1 cellular context compared by ENCODE assay signal in the genomic region with DNA sequence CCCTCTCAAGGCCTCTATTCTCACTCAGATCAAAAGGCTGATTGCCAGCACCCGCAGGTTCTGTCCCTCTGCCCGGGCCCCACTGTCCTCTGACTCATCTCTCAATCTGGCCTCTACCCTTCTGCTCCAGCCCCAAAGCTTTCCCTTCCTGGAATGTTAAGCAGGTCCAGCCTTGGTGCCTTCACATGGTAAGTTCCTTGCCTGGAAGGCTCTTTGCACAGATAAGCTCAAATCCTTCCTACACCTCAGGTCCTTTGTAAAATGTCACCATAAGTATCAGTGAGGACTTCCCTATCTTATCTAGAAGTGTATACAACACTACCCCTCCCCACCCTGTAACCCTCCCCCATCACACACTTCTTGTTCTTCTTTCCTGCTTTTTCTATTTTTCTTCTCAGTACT.
A peak's percentile ranks its signal among the peaks of the same experiment; 100 is the strongest.
TF ChIP-seq lines count a peak whose summit lies in the region.

No MANE protein-coding gene starts in this region.

TF ChIP-seq in K562, 482 proteins besides CTCF, POLR2A, EP300 and RAD21 (continued from another document and continues in another):
- TF ChIP-seq, protein P1, sequence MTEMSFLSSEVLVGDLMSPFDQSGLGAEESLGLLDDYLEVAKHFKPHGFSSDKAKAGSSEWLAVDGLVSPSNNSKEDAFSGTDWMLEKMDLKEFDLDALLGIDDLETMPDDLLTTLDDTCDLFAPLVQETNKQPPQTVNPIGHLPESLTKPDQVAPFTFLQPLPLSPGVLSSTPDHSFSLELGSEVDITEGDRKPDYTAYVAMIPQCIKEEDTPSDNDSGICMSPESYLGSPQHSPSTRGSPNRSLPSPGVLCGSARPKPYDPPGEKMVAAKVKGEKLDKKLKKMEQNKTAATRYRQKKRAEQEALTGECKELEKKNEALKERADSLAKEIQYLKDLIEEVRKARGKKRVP (CRISPR knock-in tag; IDR thresholded peaks at IDR 0.05): no peak
- TF ChIP-seq TARDBP (IDR thresholded peaks at IDR 0.05) (peak; percentile 59; the same call in 1 of the 2 replicates), CBFA2T3 (IDR thresholded peaks at IDR 0.05) (peak; percentile 46; the same call in 1 of the 2 replicates), PTRF (tag; IDR thresholded peaks at IDR 0.05) (no peak), CBX8 (IDR thresholded peaks at IDR 0.05; ENCODE audit: borderline replicate concordance, extremely low read depth, low read depth, low read length, poor library complexity, severe bottlenecking) (no peak), FOXJ2 (tag; IDR thresholded peaks at IDR 0.05) (no peak), EWSR1 (IDR thresholded peaks at IDR 0.05; ENCODE audit: borderline replicate concordance, low read depth, partially characterized antibody) (no peak), ZNF551 (CRISPR knock-in tag; IDR thresholded peaks at IDR 0.05) (no peak), NFYB (IDR thresholded peaks at IDR 0.05; ENCODE audit: extremely low read depth, insufficient read length) (no peak), ZNF764 (CRISPR knock-in tag; IDR thresholded peaks at IDR 0.05; ENCODE audit: low read depth) (no peak), BRF1 (IDR thresholded peaks at IDR 0.05; ENCODE audit: borderline replicate concordance, extremely low read depth, insufficient read length) (no peak), SMARCE1 (IDR thresholded peaks at IDR 0.05) (peak; percentile 52; the same call in 1 of the 2 replicates), SUPT5H (IDR thresholded peaks at IDR 0.05) (no peak), ZNF561 (CRISPR knock-in tag; conservative IDR thresholded peaks at IDR 0.05) (no peak), ZNF785 (CRISPR knock-in tag; IDR thresholded peaks at IDR 0.05) (no peak), ZKSCAN3 (CRISPR knock-in tag; IDR thresholded peaks at IDR 0.05) (no peak), ZBTB1 (CRISPR knock-in tag; IDR thresholded peaks at IDR 0.05; ENCODE audit: borderline replicate concordance, low read depth) (no peak), JUN (IDR thresholded peaks at IDR 0.05; ENCODE audit: borderline replicate concordance, low read depth, low read length) (peak; percentile 57; the same call in 1 of the 2 replicates), JUN (CRISPR knock-in tag; IDR thresholded peaks at IDR 0.05; ENCODE audit: borderline replicate concordance) (no peak), NR2F6 (CRISPR knock-in tag; IDR thresholded peaks at IDR 0.05) (no peak), ZC3H4 (CRISPR knock-in tag; IDR thresholded peaks at IDR 0.05; ENCODE audit: borderline replicate concordance) (no peak), KLF1 (tag; IDR thresholded peaks at IDR 0.05) (no peak), ATF7 (IDR thresholded peaks at IDR 0.05) (0 out of 2 replicates have a peak, but pooled peaks have one; percentile 16), SNIP1 (IDR thresholded peaks at IDR 0.05; ENCODE audit: low read depth) (no peak), CHD1 (IDR thresholded peaks at IDR 0.05; ENCODE audit: low read length) (no peak), NRF1 (conservative IDR thresholded peaks at IDR 0.05 in 1 of 2, IDR thresholded peaks at IDR 0.05 in 1 of 2) (no peak), HNRNPL (IDR thresholded peaks at IDR 0.05; ENCODE audit: low read depth, low read length) (no peak), POLR3G (IDR thresholded peaks at IDR 0.05; ENCODE audit: extremely low read depth, insufficient read length, insufficient replicate concordance) (no peak)
- TF ChIP-seq, protein P2, sequence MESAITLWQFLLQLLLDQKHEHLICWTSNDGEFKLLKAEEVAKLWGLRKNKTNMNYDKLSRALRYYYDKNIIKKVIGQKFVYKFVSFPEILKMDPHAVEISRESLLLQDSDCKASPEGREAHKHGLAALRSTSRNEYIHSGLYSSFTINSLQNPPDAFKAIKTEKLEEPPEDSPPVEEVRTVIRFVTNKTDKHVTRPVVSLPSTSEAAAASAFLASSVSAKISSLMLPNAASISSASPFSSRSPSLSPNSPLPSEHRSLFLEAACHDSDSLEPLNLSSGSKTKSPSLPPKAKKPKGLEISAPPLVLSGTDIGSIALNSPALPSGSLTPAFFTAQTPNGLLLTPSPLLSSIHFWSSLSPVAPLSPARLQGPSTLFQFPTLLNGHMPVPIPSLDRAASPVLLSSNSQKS (CRISPR knock-in tag; IDR thresholded peaks at IDR 0.05): no peak
- TF ChIP-seq, protein P3, sequence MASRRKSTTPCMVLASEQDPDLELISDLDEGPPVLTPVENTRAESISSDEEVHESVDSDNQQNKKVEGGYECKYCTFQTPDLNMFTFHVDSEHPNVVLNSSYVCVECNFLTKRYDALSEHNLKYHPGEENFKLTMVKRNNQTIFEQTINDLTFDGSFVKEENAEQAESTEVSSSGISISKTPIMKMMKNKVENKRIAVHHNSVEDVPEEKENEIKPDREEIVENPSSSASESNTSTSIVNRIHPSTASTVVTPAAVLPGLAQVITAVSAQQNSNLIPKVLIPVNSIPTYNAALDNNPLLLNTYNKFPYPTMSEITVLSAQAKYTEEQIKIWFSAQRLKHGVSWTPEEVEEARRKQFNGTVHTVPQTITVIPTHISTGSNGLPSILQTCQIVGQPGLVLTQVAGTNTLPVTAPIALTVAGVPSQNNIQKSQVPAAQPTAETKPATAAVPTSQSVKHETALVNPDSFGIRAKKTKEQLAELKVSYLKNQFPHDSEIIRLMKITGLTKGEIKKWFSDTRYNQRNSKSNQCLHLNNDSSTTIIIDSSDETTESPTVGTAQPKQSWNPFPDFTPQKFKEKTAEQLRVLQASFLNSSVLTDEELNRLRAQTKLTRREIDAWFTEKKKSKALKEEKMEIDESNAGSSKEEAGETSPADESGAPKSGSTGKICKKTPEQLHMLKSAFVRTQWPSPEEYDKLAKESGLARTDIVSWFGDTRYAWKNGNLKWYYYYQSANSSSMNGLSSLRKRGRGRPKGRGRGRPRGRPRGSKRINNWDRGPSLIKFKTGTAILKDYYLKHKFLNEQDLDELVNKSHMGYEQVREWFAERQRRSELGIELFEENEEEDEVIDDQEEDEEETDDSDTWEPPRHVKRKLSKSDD (conservative IDR thresholded peaks at IDR 0.05; ENCODE audit: low read length): no peak
- TF ChIP-seq, protein P4, sequence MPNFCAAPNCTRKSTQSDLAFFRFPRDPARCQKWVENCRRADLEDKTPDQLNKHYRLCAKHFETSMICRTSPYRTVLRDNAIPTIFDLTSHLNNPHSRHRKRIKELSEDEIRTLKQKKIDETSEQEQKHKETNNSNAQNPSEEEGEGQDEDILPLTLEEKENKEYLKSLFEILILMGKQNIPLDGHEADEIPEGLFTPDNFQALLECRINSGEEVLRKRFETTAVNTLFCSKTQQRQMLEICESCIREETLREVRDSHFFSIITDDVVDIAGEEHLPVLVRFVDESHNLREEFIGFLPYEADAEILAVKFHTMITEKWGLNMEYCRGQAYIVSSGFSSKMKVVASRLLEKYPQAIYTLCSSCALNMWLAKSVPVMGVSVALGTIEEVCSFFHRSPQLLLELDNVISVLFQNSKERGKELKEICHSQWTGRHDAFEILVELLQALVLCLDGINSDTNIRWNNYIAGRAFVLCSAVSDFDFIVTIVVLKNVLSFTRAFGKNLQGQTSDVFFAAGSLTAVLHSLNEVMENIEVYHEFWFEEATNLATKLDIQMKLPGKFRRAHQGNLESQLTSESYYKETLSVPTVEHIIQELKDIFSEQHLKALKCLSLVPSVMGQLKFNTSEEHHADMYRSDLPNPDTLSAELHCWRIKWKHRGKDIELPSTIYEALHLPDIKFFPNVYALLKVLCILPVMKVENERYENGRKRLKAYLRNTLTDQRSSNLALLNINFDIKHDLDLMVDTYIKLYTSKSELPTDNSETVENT (CRISPR knock-in tag; IDR thresholded peaks at IDR 0.05): no peak
- TF ChIP-seq, protein P5, sequence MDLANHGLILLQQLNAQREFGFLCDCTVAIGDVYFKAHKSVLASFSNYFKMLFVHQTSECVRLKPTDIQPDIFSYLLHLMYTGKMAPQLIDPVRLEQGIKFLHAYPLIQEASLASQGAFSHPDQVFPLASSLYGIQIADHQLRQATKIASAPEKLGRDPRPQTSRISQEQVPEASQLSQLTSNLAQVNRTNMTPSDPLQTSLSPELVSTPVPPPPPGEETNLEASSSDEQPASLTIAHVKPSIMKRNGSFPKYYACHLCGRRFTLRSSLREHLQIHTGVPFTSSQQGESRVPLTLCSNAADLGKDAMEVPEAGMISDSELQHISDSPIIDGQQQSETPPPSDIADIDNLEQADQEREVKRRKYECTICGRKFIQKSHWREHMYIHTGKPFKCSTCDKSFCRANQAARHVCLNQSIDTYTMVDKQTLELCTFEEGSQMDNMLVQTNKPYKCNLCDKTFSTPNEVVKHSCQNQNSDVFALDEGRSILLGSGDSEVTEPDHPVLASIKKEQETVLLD (IDR thresholded peaks at IDR 0.05): no peak
- TF ChIP-seq, protein P6, sequence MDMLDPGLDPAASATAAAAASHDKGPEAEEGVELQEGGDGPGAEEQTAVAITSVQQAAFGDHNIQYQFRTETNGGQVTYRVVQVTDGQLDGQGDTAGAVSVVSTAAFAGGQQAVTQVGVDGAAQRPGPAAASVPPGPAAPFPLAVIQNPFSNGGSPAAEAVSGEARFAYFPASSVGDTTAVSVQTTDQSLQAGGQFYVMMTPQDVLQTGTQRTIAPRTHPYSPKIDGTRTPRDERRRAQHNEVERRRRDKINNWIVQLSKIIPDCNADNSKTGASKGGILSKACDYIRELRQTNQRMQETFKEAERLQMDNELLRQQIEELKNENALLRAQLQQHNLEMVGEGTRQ (CRISPR knock-in tag; IDR thresholded peaks at IDR 0.05): no peak
- TF ChIP-seq, protein P7, sequence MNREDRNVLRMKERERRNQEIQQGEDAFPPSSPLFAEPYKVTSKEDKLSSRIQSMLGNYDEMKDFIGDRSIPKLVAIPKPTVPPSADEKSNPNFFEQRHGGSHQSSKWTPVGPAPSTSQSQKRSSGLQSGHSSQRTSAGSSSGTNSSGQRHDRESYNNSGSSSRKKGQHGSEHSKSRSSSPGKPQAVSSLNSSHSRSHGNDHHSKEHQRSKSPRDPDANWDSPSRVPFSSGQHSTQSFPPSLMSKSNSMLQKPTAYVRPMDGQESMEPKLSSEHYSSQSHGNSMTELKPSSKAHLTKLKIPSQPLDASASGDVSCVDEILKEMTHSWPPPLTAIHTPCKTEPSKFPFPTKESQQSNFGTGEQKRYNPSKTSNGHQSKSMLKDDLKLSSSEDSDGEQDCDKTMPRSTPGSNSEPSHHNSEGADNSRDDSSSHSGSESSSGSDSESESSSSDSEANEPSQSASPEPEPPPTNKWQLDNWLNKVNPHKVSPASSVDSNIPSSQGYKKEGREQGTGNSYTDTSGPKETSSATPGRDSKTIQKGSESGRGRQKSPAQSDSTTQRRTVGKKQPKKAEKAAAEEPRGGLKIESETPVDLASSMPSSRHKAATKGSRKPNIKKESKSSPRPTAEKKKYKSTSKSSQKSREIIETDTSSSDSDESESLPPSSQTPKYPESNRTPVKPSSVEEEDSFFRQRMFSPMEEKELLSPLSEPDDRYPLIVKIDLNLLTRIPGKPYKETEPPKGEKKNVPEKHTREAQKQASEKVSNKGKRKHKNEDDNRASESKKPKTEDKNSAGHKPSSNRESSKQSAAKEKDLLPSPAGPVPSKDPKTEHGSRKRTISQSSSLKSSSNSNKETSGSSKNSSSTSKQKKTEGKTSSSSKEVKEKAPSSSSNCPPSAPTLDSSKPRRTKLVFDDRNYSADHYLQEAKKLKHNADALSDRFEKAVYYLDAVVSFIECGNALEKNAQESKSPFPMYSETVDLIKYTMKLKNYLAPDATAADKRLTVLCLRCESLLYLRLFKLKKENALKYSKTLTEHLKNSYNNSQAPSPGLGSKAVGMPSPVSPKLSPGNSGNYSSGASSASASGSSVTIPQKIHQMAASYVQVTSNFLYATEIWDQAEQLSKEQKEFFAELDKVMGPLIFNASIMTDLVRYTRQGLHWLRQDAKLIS (CRISPR knock-in tag; IDR thresholded peaks at IDR 0.05): no peak
- TF ChIP-seq, protein P8, sequence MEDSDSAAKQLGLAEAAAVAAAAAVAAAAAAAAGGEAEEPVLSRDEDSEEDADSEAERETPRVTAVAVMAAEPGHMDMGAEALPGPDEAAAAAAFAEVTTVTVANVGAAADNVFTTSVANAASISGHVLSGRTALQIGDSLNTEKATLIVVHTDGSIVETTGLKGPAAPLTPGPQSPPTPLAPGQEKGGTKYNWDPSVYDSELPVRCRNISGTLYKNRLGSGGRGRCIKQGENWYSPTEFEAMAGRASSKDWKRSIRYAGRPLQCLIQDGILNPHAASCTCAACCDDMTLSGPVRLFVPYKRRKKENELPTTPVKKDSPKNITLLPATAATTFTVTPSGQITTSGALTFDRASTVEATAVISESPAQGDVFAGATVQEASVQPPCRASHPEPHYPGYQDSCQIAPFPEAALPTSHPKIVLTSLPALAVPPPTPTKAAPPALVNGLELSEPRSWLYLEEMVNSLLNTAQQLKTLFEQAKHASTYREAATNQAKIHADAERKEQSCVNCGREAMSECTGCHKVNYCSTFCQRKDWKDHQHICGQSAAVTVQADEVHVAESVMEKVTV (CRISPR knock-in tag; IDR thresholded peaks at IDR 0.05): no peak
- TF ChIP-seq, protein P9, sequence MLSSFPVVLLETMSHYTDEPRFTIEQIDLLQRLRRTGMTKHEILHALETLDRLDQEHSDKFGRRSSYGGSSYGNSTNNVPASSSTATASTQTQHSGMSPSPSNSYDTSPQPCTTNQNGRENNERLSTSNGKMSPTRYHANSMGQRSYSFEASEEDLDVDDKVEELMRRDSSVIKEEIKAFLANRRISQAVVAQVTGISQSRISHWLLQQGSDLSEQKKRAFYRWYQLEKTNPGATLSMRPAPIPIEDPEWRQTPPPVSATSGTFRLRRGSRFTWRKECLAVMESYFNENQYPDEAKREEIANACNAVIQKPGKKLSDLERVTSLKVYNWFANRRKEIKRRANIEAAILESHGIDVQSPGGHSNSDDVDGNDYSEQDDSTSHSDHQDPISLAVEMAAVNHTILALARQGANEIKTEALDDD (IDR thresholded peaks at IDR 0.05): 0 out of 2 replicates have a peak, but pooled peaks have one; percentile 15
- TF ChIP-seq, protein P10, sequence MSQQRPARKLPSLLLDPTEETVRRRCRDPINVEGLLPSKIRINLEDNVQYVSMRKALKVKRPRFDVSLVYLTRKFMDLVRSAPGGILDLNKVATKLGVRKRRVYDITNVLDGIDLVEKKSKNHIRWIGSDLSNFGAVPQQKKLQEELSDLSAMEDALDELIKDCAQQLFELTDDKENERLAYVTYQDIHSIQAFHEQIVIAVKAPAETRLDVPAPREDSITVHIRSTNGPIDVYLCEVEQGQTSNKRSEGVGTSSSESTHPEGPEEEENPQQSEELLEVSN (IDR thresholded peaks at IDR 0.05; ENCODE audit: borderline replicate concordance in 1 of 2, extremely low read depth in 1 of 2, insufficient read depth in 1 of 2, insufficient read length in 1 of 2, low read depth in 1 of 2, low read length in 1 of 2, poor library complexity in 1 of 2, severe bottlenecking in 1 of 2): no peak
- TF ChIP-seq, protein P11, sequence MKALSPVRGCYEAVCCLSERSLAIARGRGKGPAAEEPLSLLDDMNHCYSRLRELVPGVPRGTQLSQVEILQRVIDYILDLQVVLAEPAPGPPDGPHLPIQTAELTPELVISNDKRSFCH (CRISPR knock-in tag; IDR thresholded peaks at IDR 0.05): no peak
- TF ChIP-seq, protein P11 (tag; IDR thresholded peaks at IDR 0.05): no peak
- TF ChIP-seq, protein P12, sequence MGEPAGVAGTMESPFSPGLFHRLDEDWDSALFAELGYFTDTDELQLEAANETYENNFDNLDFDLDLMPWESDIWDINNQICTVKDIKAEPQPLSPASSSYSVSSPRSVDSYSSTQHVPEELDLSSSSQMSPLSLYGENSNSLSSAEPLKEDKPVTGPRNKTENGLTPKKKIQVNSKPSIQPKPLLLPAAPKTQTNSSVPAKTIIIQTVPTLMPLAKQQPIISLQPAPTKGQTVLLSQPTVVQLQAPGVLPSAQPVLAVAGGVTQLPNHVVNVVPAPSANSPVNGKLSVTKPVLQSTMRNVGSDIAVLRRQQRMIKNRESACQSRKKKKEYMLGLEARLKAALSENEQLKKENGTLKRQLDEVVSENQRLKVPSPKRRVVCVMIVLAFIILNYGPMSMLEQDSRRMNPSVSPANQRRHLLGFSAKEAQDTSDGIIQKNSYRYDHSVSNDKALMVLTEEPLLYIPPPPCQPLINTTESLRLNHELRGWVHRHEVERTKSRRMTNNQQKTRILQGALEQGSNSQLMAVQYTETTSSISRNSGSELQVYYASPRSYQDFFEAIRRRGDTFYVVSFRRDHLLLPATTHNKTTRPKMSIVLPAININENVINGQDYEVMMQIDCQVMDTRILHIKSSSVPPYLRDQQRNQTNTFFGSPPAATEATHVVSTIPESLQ (CRISPR knock-in tag; IDR thresholded peaks at IDR 0.05): no peak
